Comparison of ENCODE assay signal across 31 cellular contexts in genomic region chr12:49352351-49352750, GRCh38. TPM values are rescaled to one million over a fixed set of nuclear protein-coding genes. Genes with fewer than 3 reads are reported as not detected.
"Had no signal": no experiment of that assay in that cellular context is flagged by ENCODE, and none has a peak within 500 bp of the region (broad histone marks: within the 10 kb centered on the region; RNA-seq: fewer than 3 reads in every experiment).

No MANE protein-coding gene starts in this region.

- H3K27ac ChIP-seq: ascending aorta, cardiac muscle cell, Peyer's patch, SJSA1 had no signal

- DNase-seq: activated B cell treated with CpG ODN at 0.5 μM for 24 hours; activated CD4-positive, alpha-beta memory T cell treated with anti-CD3 and anti-CD28 coated beads for 36 hours; activated CD4-positive, alpha-beta T cell treated with anti-CD3 and anti-CD28 coated beads for 4 hours; activated CD4-positive, alpha-beta T cell treated with anti-CD3 and anti-CD28 coated beads, Interleukin-2, amount 50 U/mL, for 1 hour; activated CD4-positive, CD25-positive, alpha-beta regulatory T cell treated with anti-CD3 and anti-CD28 coated beads, Interleukin-2, amount 50 U/mL, for 72 hours; activated gamma-delta T cell; activated naive CD4-positive, alpha-beta T cell treated with Interleukin-2 at 50 U/mL for 16 hours; activated naive CD8-positive, alpha-beta T cell treated with anti-CD3 and anti-CD28 coated beads, Interleukin-2, amount 10 ng/mL, durations not matched to agents 7 days and 5 days; activated T-cell treated with anti-CD3 and anti-CD28 coated beads, Interleukin-2, amount 50 U/mL, for 1 hour; activated T-cell treated with anti-CD3 and anti-CD28 coated beads, Interleukin-2, amount 50 U/mL, for 72 hours; amygdala; Kasumi-1; MG63; NCI-H1048; NCI-H1105 treated with DMSO at 0.1 percent for 48 hours; NCI-H1436; NCI-H1694; NCI-H1930; NCI-H345; NCI-H524 treated with DMSO at 0.1 percent for 48 hours; PC-3; RPMI8226; SHP77 treated with DMSO at 0.1 percent for 48 hours; SK-N-SH had no signal

- H3K36me3 ChIP-seq: ascending aorta, cardiac muscle cell, MG63, Peyer's patch, SJSA1 had no signal

- ATAC-seq: activated T-cell treated with anti-CD3 and anti-CD28 coated beads, Interleukin-2, amount 50 U/mL, for 72 hours; activated T-helper 17 cell treated with anti-CD3 and anti-CD28 coated beads, Interleukin-2, amount 50 U/mL, for 72 hours; PC-3 had no signal

- FAIRE-seq: TTC549 had no signal

- H3K4me3 ChIP-seq: ascending aorta, cardiac muscle cell, MG63, Peyer's patch, SJSA1 had no signal

- H3K27me3 ChIP-seq: MG63 had no signal

- H3K9me3 ChIP-seq: ascending aorta, MG63, Peyer's patch, SJSA1, SK-N-SH had no signal

- H3K4me2 ChIP-seq: SK-N-SH had no signal

RNA-seq across cellular contexts. Expression of gene DNAJC22, which starts 5.7 kb away (rescaled TPM):
- total RNA-seq: activated B cell treated with CpG ODN at 0.5 μM for 24 hours; activated T-helper 17 cell treated with anti-CD3 and anti-CD28 coated beads, Interleukin-2, amount 50 U/mL, for 72 hours; ascending aorta had no signal

RNA-seq across cellular contexts. Expression of gene C1QL4, which starts 15.4 kb away (rescaled TPM):
- total RNA-seq: activated B cell treated with CpG ODN at 0.5 μM for 24 hours; activated CD4-positive, alpha-beta memory T cell treated with anti-CD3 and anti-CD28 coated beads for 36 hours; activated naive CD8-positive, alpha-beta T cell treated with anti-CD3 and anti-CD28 coated beads, Interleukin-2, amount 10 ng/mL, durations not matched to agents 7 days and 5 days; activated T-helper 17 cell treated with anti-CD3 and anti-CD28 coated beads, Interleukin-2, amount 50 U/mL, for 72 hours; ascending aorta; cardiac muscle cell; Peyer's patch had no signal
- polyA plus RNA-seq: adipose tissue, cardiac muscle cell had no signal

RNA-seq across cellular contexts. Expression of gene TROAP, which starts 29.3 kb away (rescaled TPM):
- total RNA-seq: ascending aorta had no signal

RNA-seq across cellular contexts. Expression of gene PRPH, which starts 57.4 kb away (rescaled TPM):
- total RNA-seq: activated B cell treated with CpG ODN at 0.5 μM for 24 hours; activated CD4-positive, alpha-beta memory T cell treated with anti-CD3 and anti-CD28 coated beads for 36 hours; ascending aorta; SJSA1 had no signal
